11 cellular contexts compared by ENCODE assay signal in genomic region chr2:40421643-40422297, GRCh38.
"Had no signal": no experiment of that assay in that cellular context is flagged by ENCODE, and none has a peak within 500 bp of the region (broad histone marks: within the 10 kb centered on the region; RNA-seq: fewer than 3 reads in every experiment).

No MANE protein-coding gene starts in this region.

- H3K4me1 Mint-ChIP-seq: activated CD4-positive, alpha-beta memory T cell treated with anti-CD3 and anti-CD28 coated beads, Interleukin-2, amount 10 ng/mL, durations not matched to agents 7 days and 5 days; activated CD4-positive, alpha-beta T cell treated with anti-CD3 and anti-CD28 coated beads for 36 hours; activated naive CD8-positive, alpha-beta T cell treated with anti-CD3 and anti-CD28 coated beads for 36 hours; naive B cell; stimulated activated effector memory CD8-positive, alpha-beta T cell treated with anti-CD3 and anti-CD28 coated beads, Interleukin-12 subunit alpha, Interleukin-12 subunit beta, amount 100 ng/mL, for 72 hours had no signal

- H3K27ac Mint-ChIP-seq: activated CD4-positive, alpha-beta memory T cell treated with anti-CD3 and anti-CD28 coated beads, Interleukin-2, amount 10 ng/mL, durations not matched to agents 7 days and 5 days; activated CD4-positive, alpha-beta T cell treated with anti-CD3 and anti-CD28 coated beads for 36 hours; activated naive CD8-positive, alpha-beta T cell treated with anti-CD3 and anti-CD28 coated beads for 36 hours; naive B cell; stimulated activated effector memory CD8-positive, alpha-beta T cell treated with anti-CD3 and anti-CD28 coated beads, Interleukin-12 subunit alpha, Interleukin-12 subunit beta, amount 100 ng/mL, for 72 hours had no signal

- H3K36me3 ChIP-seq: tibial nerve had no signal

- H3K4me3 ChIP-seq: SK-N-MC, tibial nerve had no signal

- H3K9me3 ChIP-seq: tibial nerve had no signal

- ATAC-seq: activated CD4-positive, alpha-beta T cell treated with anti-CD3 and anti-CD28 coated beads for 36 hours; stimulated activated effector memory CD8-positive, alpha-beta T cell treated with anti-CD3 and anti-CD28 coated beads, Interleukin-12 subunit alpha, Interleukin-12 subunit beta, amount 100 ng/mL, for 72 hours had no signal

- H3K9me3 Mint-ChIP-seq: activated CD4-positive, alpha-beta memory T cell treated with anti-CD3 and anti-CD28 coated beads, Interleukin-2, amount 10 ng/mL, durations not matched to agents 7 days and 5 days; activated naive CD8-positive, alpha-beta T cell treated with anti-CD3 and anti-CD28 coated beads for 36 hours; stimulated activated effector memory CD8-positive, alpha-beta T cell treated with anti-CD3 and anti-CD28 coated beads, Interleukin-12 subunit alpha, Interleukin-12 subunit beta, amount 100 ng/mL, for 72 hours had no signal

- DNase-seq: activated CD4-positive, alpha-beta memory T cell treated with anti-CD3 and anti-CD28 coated beads, Interleukin-2, amount 10 ng/mL, durations not matched to agents 7 days and 5 days; activated CD4-positive, alpha-beta T cell treated with anti-CD3 and anti-CD28 coated beads for 36 hours; activated gamma-delta T cell; activated naive CD8-positive, alpha-beta T cell treated with anti-CD3 and anti-CD28 coated beads for 36 hours; activated T-cell treated with anti-CD3 and anti-CD28 coated beads, Interleukin-2, amount 50 U/mL, for 48 hours; naive B cell; T-helper 1 cell had no signal

- H3K4me1 ChIP-seq: tibial nerve had no signal

- H3K4me3 Mint-ChIP-seq: activated CD4-positive, alpha-beta memory T cell treated with anti-CD3 and anti-CD28 coated beads, Interleukin-2, amount 10 ng/mL, durations not matched to agents 7 days and 5 days; activated CD4-positive, alpha-beta T cell treated with anti-CD3 and anti-CD28 coated beads for 36 hours; activated naive CD8-positive, alpha-beta T cell treated with anti-CD3 and anti-CD28 coated beads for 36 hours; naive B cell; stimulated activated effector memory CD8-positive, alpha-beta T cell treated with anti-CD3 and anti-CD28 coated beads, Interleukin-12 subunit alpha, Interleukin-12 subunit beta, amount 100 ng/mL, for 72 hours had no signal

- H3K27me3 Mint-ChIP-seq: activated CD4-positive, alpha-beta memory T cell treated with anti-CD3 and anti-CD28 coated beads, Interleukin-2, amount 10 ng/mL, durations not matched to agents 7 days and 5 days; activated naive CD8-positive, alpha-beta T cell treated with anti-CD3 and anti-CD28 coated beads for 36 hours; naive B cell had no signal

- H3K27me3 ChIP-seq: tibial nerve had no signal

- H3K36me3 Mint-ChIP-seq: activated naive CD8-positive, alpha-beta T cell treated with anti-CD3 and anti-CD28 coated beads for 36 hours; naive B cell; stimulated activated effector memory CD8-positive, alpha-beta T cell treated with anti-CD3 and anti-CD28 coated beads, Interleukin-12 subunit alpha, Interleukin-12 subunit beta, amount 100 ng/mL, for 72 hours had no signal

- H3K27ac ChIP-seq: SK-N-MC, tibial nerve, VCaP had no signal
